In the genomic region with DNA sequence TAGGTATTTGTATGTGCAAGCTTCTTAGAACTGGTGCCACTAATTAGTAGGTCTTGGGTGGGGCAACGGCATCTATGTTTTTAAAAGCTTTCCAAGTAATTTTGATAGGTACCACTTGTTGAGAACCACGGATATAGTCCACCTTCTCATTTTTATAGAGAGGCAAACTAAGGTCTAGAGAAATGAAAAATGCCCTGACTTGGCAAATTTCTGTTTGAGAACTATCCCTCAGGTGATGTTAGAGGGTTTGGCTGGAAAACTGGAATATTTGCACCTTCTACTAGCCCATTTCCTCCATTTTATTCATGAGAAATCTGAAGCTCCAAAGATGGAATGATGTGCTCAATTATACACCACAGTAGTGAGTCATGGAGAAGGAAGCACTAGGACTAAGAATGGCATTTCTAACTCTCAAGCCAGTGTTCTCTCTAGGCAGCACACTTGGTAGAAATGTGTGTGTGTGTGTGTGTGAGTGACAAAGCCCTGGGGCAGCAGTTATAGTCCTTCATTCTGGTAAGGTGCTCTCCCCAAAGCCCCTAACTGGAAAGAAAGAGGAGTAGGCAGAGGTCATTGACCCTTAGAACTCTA, we compare ENCODE assay signal across 1 cellular context.
TF ChIP-seq lines count a peak whose summit lies in the region.

No MANE protein-coding gene starts in this region.

TF ChIP-seq in IMR-90, 13 proteins besides CTCF, POLR2A, EP300 and RAD21:
- TF ChIP-seq CHD1 (IDR thresholded peaks at IDR 0.05; ENCODE audit: low read depth, low read length) = no peak
- TF ChIP-seq MAFK (IDR thresholded peaks at IDR 0.05; ENCODE audit: low read depth, low read length) = peak; percentile 43; the same call in 1 of the 2 replicates
